1 cellular context compared by ENCODE assay signal in genomic region chr12:121712462-121713256, GRCh38.
TF ChIP-seq lines count a peak whose summit lies in the region.

TSS of gene TMEM120B (plus strand) at chr12:121712752. CDS start at chr12:121712896, 144 bp downstream.

TF ChIP-seq in HepG2, 621 proteins besides CTCF, POLR2A, EP300 and RAD21 (continued from another document):
- TF ChIP-seq ZHX1 (CRISPR knock-in tag; IDR thresholded peaks at IDR 0.05; ENCODE audit: low read depth) (no peak), ZNF878 (CRISPR knock-in tag; IDR thresholded peaks at IDR 0.05) (no peak), SIN3A (IDR thresholded peaks at IDR 0.05; ENCODE audit: borderline replicate concordance, low read depth, low read length) (peak; percentile 36; the same call in 1 of the 2 replicates), ZNF780A (CRISPR knock-in tag; IDR thresholded peaks at IDR 0.05) (no peak), NFATC3 (CRISPR knock-in tag; IDR thresholded peaks at IDR 0.05) (no peak), TGIF2 (CRISPR knock-in tag; IDR thresholded peaks at IDR 0.05) (peak; percentile 65), SCMH1 (CRISPR knock-in tag; IDR thresholded peaks at IDR 0.05; ENCODE audit: borderline replicate concordance) (no peak), HDAC1 (CRISPR knock-in tag; IDR thresholded peaks at IDR 0.05) (peak; percentile 71; the same call in 1 of the 2 replicates), NR2C2 (CRISPR knock-in tag; IDR thresholded peaks at IDR 0.05; ENCODE audit: borderline replicate concordance) (peak; percentile 39; the same call in 1 of the 2 replicates), SMC3 (IDR thresholded peaks at IDR 0.05; ENCODE audit: low read length) (no peak), GRHL1 (CRISPR knock-in tag; conservative IDR thresholded peaks at IDR 0.05) (no peak), HNRNPK (IDR thresholded peaks at IDR 0.05; ENCODE audit: low read depth, low read length, poor library complexity, severe bottlenecking) (peak; percentile 12), YY1 (IDR thresholded peaks at IDR 0.05; ENCODE audit: insufficient read depth, insufficient replicate concordance, low read depth, low read length) (peak; percentile 69), ZNF674 (CRISPR knock-in tag; IDR thresholded peaks at IDR 0.05; ENCODE audit: low read depth) (peak; percentile 78; the same call in 1 of the 2 replicates), SP1 (IDR thresholded peaks at IDR 0.05) (no peak), SP1 (CRISPR knock-in tag; IDR thresholded peaks at IDR 0.05) (peak; percentile 58), ZFX (CRISPR knock-in tag; IDR thresholded peaks at IDR 0.05; ENCODE audit: low read depth) (peak; percentile 72), GTF2F1 (IDR thresholded peaks at IDR 0.05; ENCODE audit: low read length) (no peak), ZNF430 (CRISPR knock-in tag; IDR thresholded peaks at IDR 0.05) (no peak), RFX1 (IDR thresholded peaks at IDR 0.05) (no peak), FIP1L1 (IDR thresholded peaks at IDR 0.05; ENCODE audit: borderline replicate concordance, insufficient read depth, low read depth, low read length) (no peak), YEATS4 (CRISPR knock-in tag; IDR thresholded peaks at IDR 0.05; ENCODE audit: borderline replicate concordance) (peak; percentile 45; the same call in 1 of the 2 replicates), KDM2A (CRISPR knock-in tag; IDR thresholded peaks at IDR 0.05; ENCODE audit: borderline replicate concordance, low read depth) (peak; percentile 59; the same call in 1 of the 2 replicates), ELF4 (CRISPR knock-in tag; IDR thresholded peaks at IDR 0.05; ENCODE audit: borderline replicate concordance) (no peak), RFXAP (CRISPR knock-in tag; IDR thresholded peaks at IDR 0.05; ENCODE audit: borderline replicate concordance) (peak; percentile 38; the same call in 1 of the 2 replicates), TBL1XR1 (IDR thresholded peaks at IDR 0.05; ENCODE audit: borderline replicate concordance, low read length, partially characterized antibody) (no peak), TFAP4 (IDR thresholded peaks at IDR 0.05; ENCODE audit: borderline replicate concordance, low read depth) (peak; percentile 85; the same call in 1 of the 2 replicates), ZSCAN31 (CRISPR knock-in tag; IDR thresholded peaks at IDR 0.05; ENCODE audit: low read depth) (peak; percentile 35; the same call in 1 of the 2 replicates), ZNF547 (CRISPR knock-in tag; IDR thresholded peaks at IDR 0.05) (peak; percentile 39; the same call in 1 of the 2 replicates), CHCHD3 (CRISPR knock-in tag; IDR thresholded peaks at IDR 0.05) (no peak), TERF1 (CRISPR knock-in tag; IDR thresholded peaks at IDR 0.05) (no peak), UBTF (CRISPR knock-in tag; IDR thresholded peaks at IDR 0.05) (no peak; the same call in 1 of the 2 replicates), ZNF546 (CRISPR knock-in tag; conservative IDR thresholded peaks at IDR 0.05) (no peak), CBX5 (CRISPR knock-in tag; IDR thresholded peaks at IDR 0.05; ENCODE audit: borderline replicate concordance) (no peak), ZNF234 (CRISPR knock-in tag; conservative IDR thresholded peaks at IDR 0.05) (no peak), ARNT2 (CRISPR knock-in tag; IDR thresholded peaks at IDR 0.05; ENCODE audit: low read depth) (0 out of 2 replicates have a peak, but pooled peaks have one; percentile 38), FOXC1 (CRISPR knock-in tag; IDR thresholded peaks at IDR 0.05; ENCODE audit: borderline replicate concordance) (peak; percentile 41; the same call in 1 of the 2 replicates), NFIB (CRISPR knock-in tag; IDR thresholded peaks at IDR 0.05; ENCODE audit: borderline replicate concordance) (no peak), ZNF343 (CRISPR knock-in tag; IDR thresholded peaks at IDR 0.05) (no peak), ZNF180 (CRISPR knock-in tag; IDR thresholded peaks at IDR 0.05; ENCODE audit: borderline replicate concordance, low read depth) (no peak), ZMYM4 (CRISPR knock-in tag; IDR thresholded peaks at IDR 0.05) (peak; percentile 49; the same call in 1 of the 2 replicates), ZNF772 (CRISPR knock-in tag; IDR thresholded peaks at IDR 0.05) (peak; percentile 27; the same call in 1 of the 2 replicates), KAT8 (CRISPR knock-in tag; IDR thresholded peaks at IDR 0.05) (peak; percentile 47; the same call in 1 of the 2 replicates), SNRNP70 (IDR thresholded peaks at IDR 0.05; ENCODE audit: low read depth, low read length) (no peak), GZF1 (CRISPR knock-in tag; IDR thresholded peaks at IDR 0.05) (no peak), ZNF33B (CRISPR knock-in tag; IDR thresholded peaks at IDR 0.05) (no peak), ZNF577 (CRISPR knock-in tag; IDR thresholded peaks at IDR 0.05; ENCODE audit: borderline replicate concordance, low read depth) (no peak), NR2F1 (CRISPR knock-in tag; IDR thresholded peaks at IDR 0.05) (no peak)
- TF ChIP-seq, protein P1, sequence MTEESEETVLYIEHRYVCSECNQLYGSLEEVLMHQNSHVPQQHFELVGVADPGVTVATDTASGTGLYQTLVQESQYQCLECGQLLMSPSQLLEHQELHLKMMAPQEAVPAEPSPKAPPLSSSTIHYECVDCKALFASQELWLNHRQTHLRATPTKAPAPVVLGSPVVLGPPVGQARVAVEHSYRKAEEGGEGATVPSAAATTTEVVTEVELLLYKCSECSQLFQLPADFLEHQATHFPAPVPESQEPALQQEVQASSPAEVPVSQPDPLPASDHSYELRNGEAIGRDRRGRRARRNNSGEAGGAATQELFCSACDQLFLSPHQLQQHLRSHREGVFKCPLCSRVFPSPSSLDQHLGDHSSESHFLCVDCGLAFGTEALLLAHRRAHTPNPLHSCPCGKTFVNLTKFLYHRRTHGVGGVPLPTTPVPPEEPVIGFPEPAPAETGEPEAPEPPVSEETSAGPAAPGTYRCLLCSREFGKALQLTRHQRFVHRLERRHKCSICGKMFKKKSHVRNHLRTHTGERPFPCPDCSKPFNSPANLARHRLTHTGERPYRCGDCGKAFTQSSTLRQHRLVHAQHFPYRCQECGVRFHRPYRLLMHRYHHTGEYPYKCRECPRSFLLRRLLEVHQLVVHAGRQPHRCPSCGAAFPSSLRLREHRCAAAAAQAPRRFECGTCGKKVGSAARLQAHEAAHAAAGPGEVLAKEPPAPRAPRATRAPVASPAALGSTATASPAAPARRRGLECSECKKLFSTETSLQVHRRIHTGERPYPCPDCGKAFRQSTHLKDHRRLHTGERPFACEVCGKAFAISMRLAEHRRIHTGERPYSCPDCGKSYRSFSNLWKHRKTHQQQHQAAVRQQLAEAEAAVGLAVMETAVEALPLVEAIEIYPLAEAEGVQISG (CRISPR knock-in tag; IDR thresholded peaks at IDR 0.05) = 0 out of 2 replicates have a peak, but pooled peaks have one; percentile 12
- TF ChIP-seq, protein P2, sequence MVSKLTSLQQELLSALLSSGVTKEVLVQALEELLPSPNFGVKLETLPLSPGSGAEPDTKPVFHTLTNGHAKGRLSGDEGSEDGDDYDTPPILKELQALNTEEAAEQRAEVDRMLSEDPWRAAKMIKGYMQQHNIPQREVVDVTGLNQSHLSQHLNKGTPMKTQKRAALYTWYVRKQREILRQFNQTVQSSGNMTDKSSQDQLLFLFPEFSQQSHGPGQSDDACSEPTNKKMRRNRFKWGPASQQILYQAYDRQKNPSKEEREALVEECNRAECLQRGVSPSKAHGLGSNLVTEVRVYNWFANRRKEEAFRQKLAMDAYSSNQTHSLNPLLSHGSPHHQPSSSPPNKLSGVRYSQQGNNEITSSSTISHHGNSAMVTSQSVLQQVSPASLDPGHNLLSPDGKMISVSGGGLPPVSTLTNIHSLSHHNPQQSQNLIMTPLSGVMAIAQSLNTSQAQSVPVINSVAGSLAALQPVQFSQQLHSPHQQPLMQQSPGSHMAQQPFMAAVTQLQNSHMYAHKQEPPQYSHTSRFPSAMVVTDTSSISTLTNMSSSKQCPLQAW (CRISPR knock-in tag; IDR thresholded peaks at IDR 0.05) = 0 out of 2 replicates have a peak, but pooled peaks have one; percentile 24
- TF ChIP-seq, protein P3, sequence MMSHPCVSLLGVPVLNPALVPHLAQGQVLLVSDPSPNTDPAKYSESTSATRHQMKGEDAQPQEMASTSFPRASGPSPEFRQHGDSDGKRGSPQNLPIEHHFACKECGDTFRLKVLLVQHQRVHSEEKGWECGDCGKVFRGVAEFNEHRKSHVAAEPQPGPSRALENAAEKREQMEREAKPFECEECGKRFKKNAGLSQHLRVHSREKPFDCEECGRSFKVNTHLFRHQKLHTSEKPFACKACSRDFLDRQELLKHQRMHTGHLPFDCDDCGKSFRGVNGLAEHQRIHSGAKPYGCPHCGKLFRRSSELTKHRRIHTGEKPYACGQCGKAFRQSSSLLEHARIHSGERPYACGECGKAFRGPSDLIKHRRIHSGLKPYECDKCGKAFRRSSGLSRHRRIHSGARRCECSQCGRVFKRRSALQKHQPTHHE (CRISPR knock-in tag; IDR thresholded peaks at IDR 0.05; ENCODE audit: borderline replicate concordance) = 0 out of 2 replicates have a peak, but pooled peaks have one; percentile 6
- TF ChIP-seq, protein P4, sequence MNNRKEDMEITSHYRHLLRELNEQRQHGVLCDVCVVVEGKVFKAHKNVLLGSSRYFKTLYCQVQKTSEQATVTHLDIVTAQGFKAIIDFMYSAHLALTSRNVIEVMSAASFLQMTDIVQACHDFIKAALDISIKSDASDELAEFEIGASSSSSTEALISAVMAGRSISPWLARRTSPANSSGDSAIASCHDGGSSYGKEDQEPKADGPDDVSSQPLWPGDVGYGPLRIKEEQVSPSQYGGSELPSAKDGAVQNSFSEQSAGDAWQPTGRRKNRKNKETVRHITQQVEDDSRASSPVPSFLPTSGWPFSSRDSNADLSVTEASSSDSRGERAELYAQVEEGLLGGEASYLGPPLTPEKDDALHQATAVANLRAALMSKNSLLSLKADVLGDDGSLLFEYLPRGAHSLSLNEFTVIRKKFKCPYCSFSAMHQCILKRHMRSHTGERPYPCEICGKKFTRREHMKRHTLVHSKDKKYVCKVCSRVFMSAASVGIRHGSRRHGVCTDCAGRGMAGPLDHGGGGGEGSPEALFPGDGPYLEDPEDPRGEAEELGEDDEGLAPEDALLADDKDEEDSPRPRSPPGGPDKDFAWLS (CRISPR knock-in tag; IDR thresholded peaks at IDR 0.05; ENCODE audit: borderline replicate concordance) = no peak
